Comparison of ENCODE assay signal across 1 cellular context in the genomic region with DNA sequence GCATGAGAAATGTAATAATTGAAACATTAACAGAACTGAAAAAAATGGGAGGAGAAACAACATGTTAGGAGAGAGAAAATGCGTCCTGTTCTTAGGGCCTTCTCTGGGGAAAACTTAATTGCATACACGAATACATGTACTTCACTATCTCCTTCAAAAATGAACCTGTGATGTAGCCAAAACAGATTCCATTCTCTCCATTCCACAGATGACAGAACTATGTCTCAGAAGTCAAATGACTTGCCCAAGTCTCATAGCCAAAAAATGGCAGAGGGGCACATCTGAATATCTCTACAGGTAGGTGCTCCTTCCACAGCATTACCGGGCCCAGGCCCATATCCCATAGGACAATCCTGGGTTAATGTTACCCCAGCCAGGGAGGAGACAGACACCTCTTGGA.
TF ChIP-seq lines count a peak whose summit lies in the region.

No MANE protein-coding gene starts in this region.

TF ChIP-seq in HepG2, 621 proteins besides CTCF, POLR2A, EP300 and RAD21:
- TF ChIP-seq ZKSCAN1 (IDR thresholded peaks at IDR 0.05; ENCODE audit: low read length) (0 out of 2 replicates have a peak, but pooled peaks have one; percentile 24), ZNF354B (CRISPR knock-in tag; IDR thresholded peaks at IDR 0.05) (no peak)
TF ChIP-seq in HepG2: peak in this region for 1.
